Comparison of ENCODE assay signal across 7 cellular contexts in the genomic region with DNA sequence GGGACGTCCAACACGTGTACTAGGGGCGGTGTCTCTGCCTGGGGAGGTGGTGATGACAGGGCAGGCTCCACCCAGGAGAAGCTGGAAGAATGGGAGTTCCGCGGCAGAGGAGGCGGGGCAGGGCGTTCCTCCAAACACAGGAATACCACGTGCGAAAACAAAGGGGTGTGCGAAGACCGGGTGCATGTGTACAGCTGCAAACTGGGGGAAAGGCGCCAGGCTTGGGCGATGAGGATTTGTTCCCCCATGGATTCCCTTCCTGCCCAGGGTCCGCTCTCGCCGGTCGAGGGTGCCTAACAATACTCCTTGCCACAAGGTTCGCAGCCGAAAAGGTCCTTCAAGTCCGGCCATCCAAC. TPM values are rescaled to one million over a fixed set of nuclear protein-coding genes. Genes with fewer than 3 reads are reported as not detected.
DNase-seq lines count a peak whose midpoint lies in the region; ATAC-seq and TF ChIP-seq lines count a peak whose summit lies in the region.

No MANE protein-coding gene starts in this region.

- TF ChIP-seq CTCF in GM13977 (IDR thresholded peaks at IDR 0.05; ENCODE audit: extremely low read depth, insufficient read depth, missing control alignments) = no peak
- no peak for TF ChIP-seq CTCF in lower leg skin (IDR thresholded peaks at IDR 0.05)

- DNase-seq in GM13977 (ENCODE audit: low spot score) (peak; percentile 42), NCI-H2227 treated with DMSO at 0.1 percent for 48 hours (lab: John Stamatoyannopoulos, UW) (peak; percentile 73), dermis microvascular lymphatic vessel endothelial cell (ENCODE audit: low read depth in 2 of 2) (peak; percentile 64 to 88), lower leg skin (ENCODE audit: low spot score in 2 of 2) (peak; percentile 91 to 98)
- DNase-seq in activated CD4-positive, alpha-beta T cell treated with anti-CD3 and anti-CD28 coated beads for 1 hour = peak; percentile 24
- peak; percentile 42 to 54 for DNase-seq in stimulated activated CD4-positive, alpha-beta T cell treated with anti-CD3 and anti-CD28 coated beads, Interleukin-4, amount 100 ng/mL, for 4 hours

- in situ Hi-C loops in GM13977 (cut with MboI; ENCODE audit: low pct_unique_long_range_greater_than_20kb, low sequenced_read_pairs, unreplicated experiment) = no loop called here

- no peak for TF ChIP-seq POLR2A in lower leg skin (IDR thresholded peaks at IDR 0.05)

- ATAC-seq in HG03097 (IDR thresholded peaks at IDR 0.05; ENCODE audit: low FRiP score, unreplicated experiment) = peak; percentile 14

- intact Hi-C loops in lower leg skin (cut with DNase I; ENCODE audit: low total_unique reads) = no loop called here

- WGBS in lower leg skin, 2 donors = 1% methylated on average over 20 of the region's 20 CpGs

- H3K4me3 ChIP-seq in lower leg skin (ENCODE audit: low read depth, poor library complexity, severe bottlenecking) = peak overlapping the region; percentile 72

RNA-seq across cellular contexts. Expression of gene ZSCAN2, which starts 0.5 kb away (rescaled TPM):
- 13.0 and 15.7 TPM in 2 replicates for total RNA-seq in dermis microvascular lymphatic vessel endothelial cell
- 10 to 100 TPM in 1 of 4 donors, 1 to 10 TPM in 3; 3.0 to 11.4 (median 6.7) TPM for total RNA-seq in lower leg skin

RNA-seq across cellular contexts. Expression of gene WDR73, which starts 53.8 kb away (rescaled TPM):
- 16.2 and 17.5 TPM in 2 replicates for total RNA-seq in dermis microvascular lymphatic vessel endothelial cell
- 10 to 100 TPM in 3 of 4 donors, 1 to 10 TPM in 1; 10.0 to 26.5 (median 18.9) TPM for total RNA-seq in lower leg skin

RNA-seq across cellular contexts. Expression of gene NMB, which starts 57.7 kb away (rescaled TPM):
- total RNA-seq in dermis microvascular lymphatic vessel endothelial cell = 6.0 and 7.6 TPM in 2 replicates
- 1 to 10 TPM in 3 of 4 donors, under 1 TPM in 1; 0.88 to 5.7 (median 3.5) TPM for total RNA-seq in lower leg skin

Comparison
In these comparisons a context has a peak if more than half of its experiments do, and no peak if none do; other contexts are left out.
1. Peak in every context shown above with its lines: DNase-seq, ATAC-seq and H3K4me3 ChIP-seq.
2. DNase-seq: peak in every context shown above with its lines; median percentile 94 in lower leg skin; 76 in dermis microvascular lymphatic vessel endothelial cell; 73 in NCI-H2227 treated with DMSO at 0.1 percent for 48 hours; 48 in stimulated activated CD4-positive, alpha-beta T cell treated with anti-CD3 and anti-CD28 coated beads, Interleukin-4, amount 100 ng/mL, for 4 hours; 42 in GM13977; 24 in activated CD4-positive, alpha-beta T cell treated with anti-CD3 and anti-CD28 coated beads for 1 hour.